ENCODE assay signal across 14 cellular contexts in genomic region chr11:123122341-123122740, GRCh38.
DNase-seq lines count a peak whose midpoint lies in the region; ATAC-seq and TF ChIP-seq lines count a peak whose summit lies in the region.
"Had no signal": no experiment of that assay in that cellular context is flagged by ENCODE, and none has a peak within 500 bp of the region (broad histone marks: within the 10 kb centered on the region; RNA-seq: fewer than 3 reads in every experiment).

No MANE protein-coding gene starts in this region.

- peaks cover 0 to 7% (median 0%) of the 10 kb centered on the region in 7 donors for H3K4me1 Mint-ChIP-seq in naive thymus-derived CD4-positive, alpha-beta T cell
- peaks cover 20% of the 10 kb centered on the region for H3K4me1 Mint-ChIP-seq in Calu3 (ENCODE audit: low read depth, unreplicated experiment)

- intact Hi-C loops in naive thymus-derived CD4-positive, alpha-beta T cell (cut with micrococcal nuclease), result no loop called here
- intact Hi-C loops in Calu3 (cut with micrococcal nuclease; ENCODE audit: unreplicated experiment), result no loop called here

- H3K9ac ChIP-seq in SK-N-MC (ENCODE audit: insufficient read length), result peak overlapping the region; percentile 36
- H3K9ac ChIP-seq in fibroblast of lung (ENCODE audit: insufficient read depth, low read length), result peak overlapping the region; percentile 39

- H3K36me3 ChIP-seq in SK-N-MC (ENCODE audit: insufficient read depth, low read length), result no peaks in the 10 kb centered on the region; the same call in 1 of the 2 replicates
- no peaks in the 10 kb centered on the region for H3K36me3 ChIP-seq in fibroblast of lung (ENCODE audit: control insufficient read depth, insufficient read depth, low read length)
- H3K36me3 ChIP-seq in naive thymus-derived CD4-positive, alpha-beta T cell (ENCODE audit: control insufficient read depth in 2 of 3, insufficient read depth in 3 of 3, low read length in 3 of 3), result no peaks in the 10 kb centered on the region

- H3K27me3 ChIP-seq in fibroblast of lung (ENCODE audit: control insufficient read depth, insufficient read depth, low read length), result no peaks in the 10 kb centered on the region
- no peaks in the 10 kb centered on the region for H3K27me3 ChIP-seq in naive thymus-derived CD4-positive, alpha-beta T cell (ENCODE audit: control insufficient read depth in 2 of 2, insufficient read depth in 2 of 2, low read length in 2 of 2)
- H3K27me3 ChIP-seq: foreskin keratinocyte had no signal

- CTCF ChIA-PET in naive thymus-derived CD4-positive, alpha-beta T cell (lab: Charles Lee), result interaction anchor here (0.6 kb wide), 1 partner anchor 176 kb away, joined by 3 read pairs; no protein-coding TSS in a partner anchor
- CTCF ChIA-PET in Calu3 (lab: Charles Lee), result interaction anchor here (0.7 kb wide), 1 partner anchor 377 kb away, joined by 5 read pairs; no protein-coding TSS in a partner anchor

- DNase-seq in AG10803 (ENCODE audit: low read depth), result peak; percentile 72
- no peak for DNase-seq in SK-N-MC (ENCODE audit: low read depth, low spot score)
- peak; percentile 30 to 84 for DNase-seq in fibroblast of lung (ENCODE audit: low read depth in 2 of 2)
- peak; percentile 9 for DNase-seq in occipital lobe (lab: John Stamatoyannopoulos, UW)
- DNase-seq in naive thymus-derived CD4-positive, alpha-beta T cell, result no peak
- no peak for DNase-seq in NCI-H2081 treated with DMSO at 0.1 percent for 48 hours (lab: John Stamatoyannopoulos, UW)
- DNase-seq in NCI-H2196 treated with DMSO at 0.1 percent for 48 hours (lab: John Stamatoyannopoulos, UW; ENCODE audit: unreplicated experiment), result no peak
- DNase-seq in Calu3, result no peak
- DNase-seq: activated naive CD4-positive, alpha-beta T cell; foreskin keratinocyte; natural killer cell; NCI-H524 treated with DMSO at 0.1 percent for 48 hours; T1000 had no signal

- H3K4me3 ChIP-seq in AG10803 (ENCODE audit: low read length) (peak overlapping the region; percentile 20; the same call in 1 of the 2 replicates), SK-N-MC (no peak overlapping the region), fibroblast of lung (replicated peaks in 1 of 4; ENCODE audit: control extremely low read depth in 1 of 4, insufficient read depth in 1 of 4, low read depth in 3 of 4, low read length in 4 of 4) (peak overlapping the region in 2 of 4 experiments; percentile 12 to 20)
- H3K4me3 ChIP-seq in naive thymus-derived CD4-positive, alpha-beta T cell (ENCODE audit: low read length), result no peak overlapping the region
- H3K4me3 ChIP-seq: GM12878 had no signal

- POLR2A ChIA-PET in naive thymus-derived CD4-positive, alpha-beta T cell (lab: Charles Lee), result no interaction called here

- H3K9me3 ChIP-seq in SK-N-MC (ENCODE audit: low read depth, low read length) (no peaks in the 10 kb centered on the region), fibroblast of lung (ENCODE audit: control insufficient read depth, insufficient read depth, low read depth, low read length) (no peaks in the 10 kb centered on the region)
- no peaks in the 10 kb centered on the region for H3K9me3 ChIP-seq in naive thymus-derived CD4-positive, alpha-beta T cell (ENCODE audit: control insufficient read depth in 2 of 3, low read length in 3 of 3)

- BruUV-seq in Calu3 (replicated peaks; lab: Mats Ljungman, UMichigan), result no TSS peak

- H3K4me3 Mint-ChIP-seq in naive thymus-derived CD4-positive, alpha-beta T cell, result no peak overlapping the region
- no peak overlapping the region for H3K4me3 Mint-ChIP-seq in Calu3 (ENCODE audit: low read depth, unreplicated experiment)
- H3K4me3 Mint-ChIP-seq: natural killer cell had no signal

- peaks cover 17% of the 10 kb centered on the region for H3K4me1 ChIP-seq in fibroblast of lung (ENCODE audit: control insufficient read depth, extremely low read depth, insufficient read depth, low read length)
- no peaks in the 10 kb centered on the region for H3K4me1 ChIP-seq in naive thymus-derived CD4-positive, alpha-beta T cell (ENCODE audit: control insufficient read depth in 2 of 2, insufficient read depth in 2 of 2, low read length in 2 of 2)

- H4K20me1 ChIP-seq in fibroblast of lung (ENCODE audit: control insufficient read depth, extremely low read depth, insufficient read depth, low read length), result no peaks in the 10 kb centered on the region

- H3K27ac ChIP-seq in SK-N-MC, result peak overlapping the region; percentile 75
- H3K27ac ChIP-seq in fibroblast of lung (ENCODE audit: insufficient read depth, low read length), result peak overlapping the region; percentile 75
- no peak overlapping the region for H3K27ac ChIP-seq in naive thymus-derived CD4-positive, alpha-beta T cell (ENCODE audit: low read depth, low read length)
- H3K27ac ChIP-seq: foreskin keratinocyte had no signal

- peaks cover 25% of the 10 kb centered on the region for H3K79me2 ChIP-seq in fibroblast of lung (ENCODE audit: control insufficient read depth, insufficient read depth, low read length)

- H3K27me3 Mint-ChIP-seq in naive thymus-derived CD4-positive, alpha-beta T cell, result peaks cover 0 to 22% (median 11%) of the 10 kb centered on the region in 5 donors
- H3K27me3 Mint-ChIP-seq in Calu3 (ENCODE audit: unreplicated experiment), result no peaks in the 10 kb centered on the region

- peaks cover 0 to 3% (median 0%) of the 10 kb centered on the region in 5 donors for H3K36me3 Mint-ChIP-seq in naive thymus-derived CD4-positive, alpha-beta T cell
- peaks cover 6% of the 10 kb centered on the region for H3K36me3 Mint-ChIP-seq in Calu3 (ENCODE audit: insufficient read depth, unreplicated experiment)
- H3K36me3 Mint-ChIP-seq: natural killer cell had no signal

- no peak for TF ChIP-seq CTCF in AG10803 (conservative IDR thresholded peaks at IDR 0.05; ENCODE audit: low read length)
- TF ChIP-seq CTCF in fibroblast of lung (conservative IDR thresholded peaks at IDR 0.05 in 1 of 2, IDR thresholded peaks at IDR 0.05 in 1 of 2; ENCODE audit: low read depth in 1 of 2, low read length in 2 of 2), result no peak
- TF ChIP-seq CTCF in Calu3 (IDR thresholded peaks at IDR 0.05; ENCODE audit: unreplicated experiment), result no peak

- no peak overlapping the region for H2AFZ ChIP-seq in fibroblast of lung (ENCODE audit: low read length)

- ATAC-seq in naive thymus-derived CD4-positive, alpha-beta T cell, result no peak
- ATAC-seq: foreskin keratinocyte, GM12878, natural killer cell had no signal

- peak overlapping the region; percentile 77 for H3K4me2 ChIP-seq in fibroblast of lung (ENCODE audit: extremely low read depth, insufficient read depth, low read length)

- no peak overlapping the region for H3K27ac Mint-ChIP-seq in naive thymus-derived CD4-positive, alpha-beta T cell
- no peak overlapping the region for H3K27ac Mint-ChIP-seq in Calu3 (ENCODE audit: unreplicated experiment)
- H3K27ac Mint-ChIP-seq: natural killer cell had no signal

- peaks cover 0 to 1% (median 0%) of the 10 kb centered on the region in 11 donors for H3K9me3 Mint-ChIP-seq in naive thymus-derived CD4-positive, alpha-beta T cell
- H3K9me3 Mint-ChIP-seq in Calu3 (ENCODE audit: low read depth, unreplicated experiment), result no peaks in the 10 kb centered on the region
- H3K9me3 Mint-ChIP-seq: natural killer cell had no signal

Comparison
In these comparisons a context has a peak if more than half of its experiments do, and no peak if none do; other contexts are left out.
1. DNase-seq: peak in AG10803 (single experiment), fibroblast of lung (2 of 2) and occipital lobe (single experiment); none in SK-N-MC (single experiment), naive thymus-derived CD4-positive, alpha-beta T cell (0 of 9), NCI-H2081 treated with DMSO at 0.1 percent for 48 hours (single experiment), NCI-H2196 treated with DMSO at 0.1 percent for 48 hours (single experiment) and Calu3 (single experiment).